ENCODE assay signal across 17 cellular contexts in genomic region chr21:33427051-33427450, GRCh38.
"Had no signal": no experiment of that assay in that cellular context is flagged by ENCODE, and none has a peak within 500 bp of the region (broad histone marks: within the 10 kb centered on the region; RNA-seq: fewer than 3 reads in every experiment).

No MANE protein-coding gene starts in this region.

- DNase-seq: activated CD4-positive, alpha-beta T cell treated with anti-CD3 and anti-CD28 coated beads, Interleukin-2, amount 10 ng/mL, durations not matched to agents 24 days and 14 days; activated naive CD4-positive, alpha-beta T cell treated with anti-CD3 and anti-CD28 coated beads for 36 hours; amniotic stem cell; effector memory CD4-positive, alpha-beta T cell; left lung; mesenchymal stem cell; retina; stimulated activated CD4-positive, alpha-beta T cell treated with anti-CD3 and anti-CD28 coated beads, Interleukin-4, amount 100 ng/mL, for 4 hours; stomach had no signal

- H3K4me3 ChIP-seq: gastroesophageal sphincter, left lung, pancreas, skin epidermis, stomach, tibial artery had no signal

- H3K4me3 Mint-ChIP-seq: activated CD4-positive, alpha-beta T cell treated with anti-CD3 and anti-CD28 coated beads, Interleukin-2, amount 10 ng/mL, durations not matched to agents 24 days and 14 days; activated naive CD4-positive, alpha-beta T cell treated with anti-CD3 and anti-CD28 coated beads for 36 hours; activated T-helper 17 cell treated with anti-CD3 and anti-CD28 coated beads, Interleukin-2, amount 50 U/mL, for 72 hours; brain; central memory CD8-positive, alpha-beta T cell; neural crest cell had no signal

- H3K27ac ChIP-seq: left lung, pancreas, skin epidermis, tibial artery had no signal

- H3K9me3 Mint-ChIP-seq: activated CD4-positive, alpha-beta T cell treated with anti-CD3 and anti-CD28 coated beads, Interleukin-2, amount 10 ng/mL, durations not matched to agents 24 days and 14 days; activated naive CD4-positive, alpha-beta T cell treated with anti-CD3 and anti-CD28 coated beads for 36 hours; activated T-helper 17 cell treated with anti-CD3 and anti-CD28 coated beads, Interleukin-2, amount 50 U/mL, for 72 hours; central memory CD8-positive, alpha-beta T cell; neural crest cell had no signal

- H3K4me1 Mint-ChIP-seq: activated CD4-positive, alpha-beta T cell treated with anti-CD3 and anti-CD28 coated beads, Interleukin-2, amount 10 ng/mL, durations not matched to agents 24 days and 14 days; activated T-helper 17 cell treated with anti-CD3 and anti-CD28 coated beads, Interleukin-2, amount 50 U/mL, for 72 hours; brain; central memory CD8-positive, alpha-beta T cell; neural crest cell had no signal

- H3K9me3 ChIP-seq: gastroesophageal sphincter, left lung, pancreas, stomach, tibial artery had no signal

- ATAC-seq: activated T-helper 17 cell treated with anti-CD3 and anti-CD28 coated beads, Interleukin-2, amount 50 U/mL, for 72 hours; gastroesophageal sphincter; left lung; pancreas had no signal

- H3K4me1 ChIP-seq: pancreas had no signal

- H3K27me3 Mint-ChIP-seq: activated CD4-positive, alpha-beta T cell treated with anti-CD3 and anti-CD28 coated beads, Interleukin-2, amount 10 ng/mL, durations not matched to agents 24 days and 14 days; activated T-helper 17 cell treated with anti-CD3 and anti-CD28 coated beads, Interleukin-2, amount 50 U/mL, for 72 hours had no signal

- H3K27me3 ChIP-seq: gastroesophageal sphincter, left lung, pancreas, stomach, tibial artery had no signal

- H3K27ac Mint-ChIP-seq: activated CD4-positive, alpha-beta T cell treated with anti-CD3 and anti-CD28 coated beads, Interleukin-2, amount 10 ng/mL, durations not matched to agents 24 days and 14 days; activated naive CD4-positive, alpha-beta T cell treated with anti-CD3 and anti-CD28 coated beads for 36 hours; activated T-helper 17 cell treated with anti-CD3 and anti-CD28 coated beads, Interleukin-2, amount 50 U/mL, for 72 hours had no signal
